ENCODE assay signal across 8 cellular contexts in genomic region chr11:64230209-64230984, GRCh38. TPM values are rescaled to one million over a fixed set of nuclear protein-coding genes. Genes with fewer than 3 reads are reported as not detected.
A peak's percentile ranks its signal among the peaks of the same experiment; 100 is the strongest.
DNase-seq lines count a peak whose midpoint lies in the region; ATAC-seq and TF ChIP-seq lines count a peak whose summit lies in the region.

Gene DNAJC4 (plus strand): TSS chr11:64230548. CDS start chr11:64230855, 307 bp downstream.

- WGBS in adipose tissue, 3 donors = 0% methylated on average over 48 to 59 of the region's 59 CpGs
- WGBS in trophoblast cell (ENCODE audit: extremely low coverage, insufficient coverage, insufficient read length) = no CpG with 5 or more reads among the region's 59 CpGs
- 1% methylated on average over 54 of the region's 59 CpGs; no CpG with 5 or more reads in 1 of the 2 donors for WGBS in transverse colon (ENCODE audit: low coverage in 1 of 2), 2 donors

- H4K8ac ChIP-seq in trophoblast cell (ENCODE audit: low read depth, low read length) = peak within 1 kb of the TSS; percentile 91

- H2BK5ac ChIP-seq in trophoblast cell (ENCODE audit: low read depth, low read length, poor library complexity) = peak within 1 kb of the TSS; percentile 65

- H3K4me1 ChIP-seq in HCT116 (ENCODE audit: control insufficient read depth in 1 of 2, insufficient read depth in 2 of 2, low read length in 2 of 2) = peaks cover 27 to 67% of the 10 kb centered on the region in 2 experiments
- peaks cover 19% of the 10 kb centered on the region for H3K4me1 ChIP-seq in cardiac muscle cell (ENCODE audit: low read depth)
- H3K4me1 ChIP-seq in trophoblast cell (ENCODE audit: control insufficient read depth in 1 of 2, insufficient read depth in 2 of 2, low read length in 2 of 2) = peaks cover 15 to 16% of the 10 kb centered on the region in 2 experiments
- peaks cover 19 to 71% (median 50%) of the 10 kb centered on the region in 4 donors for H3K4me1 ChIP-seq in transverse colon

- H3K14ac ChIP-seq in trophoblast cell (ENCODE audit: low read length) = peak within 1 kb of the TSS; percentile 87

- peak; percentile 93 for DNase-seq in Daoy (ENCODE audit: low read depth)
- DNase-seq in HCT116 (ENCODE audit: low read depth, low spot score) = peak; percentile 89
- DNase-seq in NCI-H128 (lab: John Stamatoyannopoulos, UW; ENCODE audit: unreplicated experiment) = peak; percentile 92
- peak; percentile 79 to 92 (median 84) for DNase-seq in T-helper 1 cell
- peak; percentile 90 to 98 for DNase-seq in cardiac muscle cell (ENCODE audit: low read depth in 1 of 2, low spot score in 1 of 2)
- peak; percentile 90 to 93 for DNase-seq in trophoblast cell
- DNase-seq in transverse colon = peak; percentile 96

- no peaks in the 10 kb centered on the region for H3K9me2 ChIP-seq in HCT116 (ENCODE audit: insufficient read depth)

- H3K4ac ChIP-seq in trophoblast cell (ENCODE audit: low read depth, low read length) = peak within 1 kb of the TSS; percentile 28

- H3K18ac ChIP-seq in trophoblast cell (ENCODE audit: low read length) = peak within 1 kb of the TSS; percentile 50

- in situ Hi-C loops in transverse colon (cut with MboI; ENCODE audit: low pct_ligation_motif_present in 1 of 4, low pct_unique_long_range_greater_than_20kb in 1 of 4, low sequenced_read_pairs in 3 of 4) = no loop called here

- H2AFZ ChIP-seq in HCT116 (ENCODE audit: low read depth, low read length, poor library complexity, severe bottlenecking) = no peak within 1 kb of the TSS
- peak within 1 kb of the TSS; percentile 65 for H2AFZ ChIP-seq in trophoblast cell (ENCODE audit: insufficient read depth, low read length, poor library complexity)

- RAD21 ChIA-PET in HCT116 (lab: Charles Lee; ENCODE audit: low non-redundant PET in 1 of 2, low total read pairs in 2 of 2, uncharacterized antibody in 2 of 2, unreplicated experiment in 2 of 2) = no interaction called here

- peak within 1 kb of the TSS; percentile 74 for H2BK120ac ChIP-seq in trophoblast cell (ENCODE audit: insufficient read depth, low read length, poor library complexity)

- ATAC-seq in HCT116 = peak; percentile 41

- peak within 1 kb of the TSS; percentile 99 for H3K4me2 ChIP-seq in HCT116 (ENCODE audit: low read length)
- peak within 1 kb of the TSS; percentile 94 for H3K4me2 ChIP-seq in trophoblast cell (ENCODE audit: low read length)

- H3K27me3 ChIP-seq in HCT116 (ENCODE audit: insufficient read depth, low read length) = no peaks in the 10 kb centered on the region
- no peaks in the 10 kb centered on the region for H3K27me3 ChIP-seq in cardiac muscle cell
- H3K27me3 ChIP-seq in trophoblast cell (ENCODE audit: insufficient read depth, low read length) = no peaks in the 10 kb centered on the region
- no peaks in the 10 kb centered on the region for H3K27me3 ChIP-seq in transverse colon

- POLR2A ChIA-PET in HCT116 (lab: Charles Lee) = interaction anchor here (1.1 to 1.2 kb wide), 2 partner anchors 9 to 53 kb away, joined by 3 to 4 read pairs; no protein-coding TSS in a partner anchor

- TF ChIP-seq EP300 in transverse colon (IDR thresholded peaks at IDR 0.05; ENCODE audit: low read depth) = no peak

- H3K9me3 ChIP-seq in HCT116 (ENCODE audit: control insufficient read depth in 1 of 2, insufficient read depth in 1 of 2, low read depth in 1 of 2, low read length in 2 of 2) (no peaks in the 10 kb centered on the region), cardiac muscle cell (ENCODE audit: low read depth) (no peaks in the 10 kb centered on the region), trophoblast cell (ENCODE audit: insufficient read depth, low read depth, low read length) (no peaks in the 10 kb centered on the region), transverse colon (no peaks in the 10 kb centered on the region)

- H3K4me3 ChIP-seq in HCT116 (replicated peaks in 1 of 2; ENCODE audit: low read depth in 1 of 2, low read length in 2 of 2) (peak within 1 kb of the TSS; percentile 71 to 89), cardiac muscle cell (peak within 1 kb of the TSS; percentile 50), trophoblast cell (ENCODE audit: low read depth, low read length) (peak within 1 kb of the TSS; percentile 88), transverse colon (peak within 1 kb of the TSS; percentile 58 to 87 (median 72))

- H3K36me3 ChIP-seq in HCT116 (ENCODE audit: control insufficient read depth in 1 of 2, insufficient read depth in 2 of 2, low read length in 2 of 2) (no peaks in the 10 kb centered on the region), cardiac muscle cell (no peaks in the 10 kb centered on the region), trophoblast cell (ENCODE audit: control insufficient read depth in 1 of 2, insufficient read depth in 2 of 2, low read length in 2 of 2) (peaks cover 0 to 2% of the 10 kb centered on the region in 2 experiments), transverse colon (no peaks in the 10 kb centered on the region)

- H4K20me1 ChIP-seq in HCT116 (ENCODE audit: insufficient read depth) = no peaks in the 10 kb centered on the region

- H3K23ac ChIP-seq in trophoblast cell (ENCODE audit: low read length) = no peak within 1 kb of the TSS

- no peak for TF ChIP-seq RAD21 in HCT116 (IDR thresholded peaks at IDR 0.05; ENCODE audit: low read depth)

- CTCF ChIA-PET in HCT116 (lab: Charles Lee) = no interaction called here

- H2AK5ac ChIP-seq in trophoblast cell (ENCODE audit: low read length) = peak within 1 kb of the TSS; percentile 55

- no TSS peak for BruUV-seq in HCT116 (replicated peaks; lab: Mats Ljungman, UMichigan)

- no peak for TF ChIP-seq POLR2A in HCT116 (IDR thresholded peaks at IDR 0.05; ENCODE audit: borderline replicate concordance, extremely low read depth, insufficient read depth, insufficient read length)
- TF ChIP-seq POLR2A in transverse colon (IDR thresholded peaks at IDR 0.05) = peak; percentile 64

- peak within 1 kb of the TSS; percentile 72 for H4K91ac ChIP-seq in trophoblast cell (ENCODE audit: low read depth, low read length)

- intact Hi-C loops in HCT116 (cut with micrococcal nuclease) (no loop called here), transverse colon (cut with DNase I; ENCODE audit: low total_unique reads) (no loop called here)

- H3K79me2 ChIP-seq in HCT116 (ENCODE audit: insufficient read depth, low read length) = peaks cover 16% of the 10 kb centered on the region
- H3K79me2 ChIP-seq in trophoblast cell (ENCODE audit: control insufficient read depth, insufficient read depth, low read length, poor library complexity) = peaks cover 19% of the 10 kb centered on the region

- TF ChIP-seq CTCF in HCT116 (IDR thresholded peaks at IDR 0.05 in 2 of 3, conservative IDR thresholded peaks at IDR 0.05 in 1 of 3; ENCODE audit: borderline replicate concordance in 1 of 3, insufficient read depth in 1 of 3, low read depth in 2 of 3, low read length in 2 of 3) (no peak), cardiac muscle cell (IDR thresholded peaks at IDR 0.05; ENCODE audit: low read depth, low read length) (no peak), transverse colon (IDR thresholded peaks at IDR 0.05) (no peak)

- H2BK12ac ChIP-seq in trophoblast cell (ENCODE audit: low read length) = no peak within 1 kb of the TSS

- peaks cover 23% of the 10 kb centered on the region for H3K79me1 ChIP-seq in trophoblast cell (ENCODE audit: low read length)

- H3K27ac ChIP-seq in HCT116 (ENCODE audit: low read depth, low read length) = peak within 1 kb of the TSS; percentile 61
- H3K27ac ChIP-seq in adipose tissue (ENCODE audit: low read depth, low read length) = peak within 1 kb of the TSS; percentile 78
- H3K27ac ChIP-seq in cardiac muscle cell = peak within 1 kb of the TSS; percentile 61
- H3K27ac ChIP-seq in trophoblast cell (ENCODE audit: low read depth, low read length) = peak within 1 kb of the TSS; percentile 68
- H3K27ac ChIP-seq in transverse colon = peak within 1 kb of the TSS; percentile 93 to 95 (median 94)

- H3K9ac ChIP-seq in HCT116 (ENCODE audit: low read length) (peak within 1 kb of the TSS; percentile 88), trophoblast cell (ENCODE audit: low read length) (peak within 1 kb of the TSS; percentile 87)

- peak within 1 kb of the TSS; percentile 89 for H4K12ac ChIP-seq in trophoblast cell (ENCODE audit: low read depth, low read length)

TF ChIP-seq in HCT116, 20 proteins besides CTCF, POLR2A, EP300 and RAD21 (continues in another document):
- peak; percentile 61; the same call in 1 of the 2 replicates for TF ChIP-seq ZFX (IDR thresholded peaks at IDR 0.05)
- TF ChIP-seq POLR2AphosphoS5 (IDR thresholded peaks at IDR 0.05; ENCODE audit: low read depth, low read length) = peak; percentile 84
- no peak for TF ChIP-seq REST (IDR thresholded peaks at IDR 0.05; ENCODE audit: low read depth)
- peak; percentile 79 for TF ChIP-seq YY1 (IDR thresholded peaks at IDR 0.05; ENCODE audit: extremely low read depth, insufficient replicate concordance, low read depth, low read length)
- no peak for TF ChIP-seq FOSL1 (IDR thresholded peaks at IDR 0.05; ENCODE audit: low read depth)

RNA-seq across cellular contexts. Expression of gene DNAJC4, which starts in this region (rescaled TPM):
- total RNA-seq in Daoy (2014; rRNA removed; shearing (Covaris generic)) = 1.7 and 2.7 TPM in 2 replicates
- total RNA-seq in HCT116 (2021; ENCODE audit: unreplicated experiment) (25.8 TPM), cardiac muscle cell (75.5 and 79.9 TPM in 2 replicates), transverse colon (100 to 1,000 TPM in 1 of 4 donors, 10 to 100 TPM in 3; 52.6 to 214 (median 76.0) TPM)
- polyA plus RNA-seq in HCT116 (2012) = 31.7 and 34.5 TPM in 2 replicates
- polyA plus RNA-seq in adipose tissue (10 to 100 TPM; 34.4 to 47.0 (median 42.8) TPM), cardiac muscle cell (126 and 132 TPM in 2 replicates)
- 32.7 and 35.1 TPM in 2 replicates for polyA plus RNA-seq in trophoblast cell (2013)

Comparison
In these comparisons a context has a peak if more than half of its experiments do, and no peak if none do; other contexts are left out.
1. Peak in every context shown above with its lines: DNase-seq, ATAC-seq, H3K4me3 ChIP-seq and H3K27ac ChIP-seq.